Comparison of ENCODE assay signal across 19 cellular contexts in genomic region chr17:81884520-81884919, GRCh38. TPM values are rescaled to one million over a fixed set of nuclear protein-coding genes. Genes with fewer than 3 reads are reported as not detected.
DNase-seq lines count a peak whose midpoint lies in the region; ATAC-seq and TF ChIP-seq lines count a peak whose summit lies in the region.
"Had no signal": no experiment of that assay in that cellular context is flagged by ENCODE, and none has a peak within 500 bp of the region (broad histone marks: within the 10 kb centered on the region; RNA-seq: fewer than 3 reads in every experiment).

No MANE protein-coding gene starts in this region.

- H3K4me3 ChIP-seq in heart right ventricle (no peak overlapping the region), ascending aorta (no peak overlapping the region), mucosa of descending colon (no peak overlapping the region)
- H3K4me3 ChIP-seq: lower lobe of right lung had no signal

- H3K36me3 ChIP-seq in heart right ventricle = peaks cover 0 to 100% (median 23%) of the 10 kb centered on the region in 9 donors
- H3K36me3 ChIP-seq in ascending aorta = peaks cover 46 to 53% of the 10 kb centered on the region in 2 donors
- H3K36me3 ChIP-seq in mucosa of descending colon (ENCODE audit: low read depth) = peaks cover 13% of the 10 kb centered on the region

- H3K27me3 ChIP-seq in heart right ventricle = no peaks in the 10 kb centered on the region
- H3K27me3 ChIP-seq in ascending aorta = no peaks in the 10 kb centered on the region
- H3K27me3 ChIP-seq: neutrophil had no signal

- H3K4me1 ChIP-seq in heart right ventricle (peaks cover 0 to 27% (median 2%) of the 10 kb centered on the region in 9 donors), ascending aorta (peaks cover 0 to 5% of the 10 kb centered on the region in 2 donors), mucosa of descending colon (ENCODE audit: low read depth) (peaks cover 2% of the 10 kb centered on the region)

- DNase-seq in heart right ventricle (peak in 1 of 2 donors; percentile 5), Right ventricle myocardium inferior (ENCODE audit: missing footprints) (no peak), ascending aorta (ENCODE audit: low spot score in 2 of 2) (no peak), mucosa of descending colon (no peak), G401 (ENCODE audit: low spot score) (no peak), GM19238 (ENCODE audit: insufficient read length, low spot score) (no peak)
- no peak for DNase-seq in activated naive CD4-positive, alpha-beta T cell (lab: John Stamatoyannopoulos, UW)
- DNase-seq: activated CD8-positive, alpha-beta memory T cell treated with anti-CD3 and anti-CD28 coated beads, Interleukin-2, amount 50 U/mL, for 48 hours; amniotic stem cell; DMS53; HCEC 1CT; KBM-7; lower lobe of right lung; NCI-H1417; OCI-M1; stimulated activated naive CD4-positive, alpha-beta T cell; WERI-Rb-1 had no signal

- intact Hi-C loops in heart right ventricle (cut with DNase I) = no loop called here
- intact Hi-C loops in Right ventricle myocardium inferior (cut with DNase I) = no loop called here
- intact Hi-C loops in ascending aorta (cut with DNase I) = no loop called here
- intact Hi-C loops in mucosa of descending colon (cut with DNase I, micrococcal nuclease) = no loop called here

- H3K9me3 ChIP-seq in heart right ventricle (no peaks in the 10 kb centered on the region), ascending aorta (no peaks in the 10 kb centered on the region), mucosa of descending colon (no peaks in the 10 kb centered on the region)
- H3K9me3 ChIP-seq: lower lobe of right lung, neutrophil had no signal

- TF ChIP-seq CTCF in heart right ventricle (IDR thresholded peaks at IDR 0.05) (no peak), ascending aorta (IDR thresholded peaks at IDR 0.05) (no peak), mucosa of descending colon (IDR thresholded peaks at IDR 0.05) (no peak)

- WGBS in heart right ventricle, 2 donors = 31 to 42% methylated on average over 10 to 11 of the region's 11 CpGs

- in situ Hi-C loops in G401 (cut with HindIII; ENCODE audit: low sequenced_read_pairs) = no loop called here

- ATAC-seq in heart right ventricle (peak in 6 of 8 donors; percentile 21 to 50 (median 40)), Right ventricle myocardium inferior (no peak), mucosa of descending colon (peak; percentile 17), GM18502 (IDR thresholded peaks at IDR 0.05; ENCODE audit: poor library complexity, unreplicated experiment) (no peak)

- H3K27ac ChIP-seq in heart right ventricle (no peak overlapping the region), ascending aorta (peak overlapping the region; percentile 27 to 48)
- H3K27ac ChIP-seq: lower lobe of right lung, neutrophil, WERI-Rb-1 had no signal

RNA-seq across cellular contexts. Expression of gene ALYREF, which starts 6.9 kb away (rescaled TPM):
- total RNA-seq in heart right ventricle = 10 to 100 TPM; 28.1 to 47.2 (median 32.2) TPM
- polyA plus RNA-seq in heart right ventricle = 10 to 100 TPM in 1 of 2 donors, 1 to 10 TPM in 1; 3.6 to 45.4 TPM
- total RNA-seq in Right ventricle myocardium inferior = 35.5 TPM
- 31.8 TPM for total RNA-seq in ascending aorta
- 10 to 100 TPM; 38.1 to 88.7 (median 43.3) TPM for total RNA-seq in mucosa of descending colon
- total RNA-seq in G401 (2014; rRNA removed; shearing (Covaris generic)) = 379 and 407 TPM in 2 replicates

RNA-seq across cellular contexts. Expression of gene ANAPC11, which starts 7.0 kb away (rescaled TPM):
- 100 to 1,000 TPM; 124 to 189 (median 142) TPM for total RNA-seq in heart right ventricle
- polyA plus RNA-seq in heart right ventricle = 100 to 1,000 TPM; 205 to 405 TPM
- 179 TPM for total RNA-seq in Right ventricle myocardium inferior
- total RNA-seq in ascending aorta = 108 TPM
- 10 to 100 TPM; 78.2 to 97.1 (median 81.3) TPM for total RNA-seq in mucosa of descending colon
- 194 and 216 TPM in 2 replicates for total RNA-seq in G401 (2014; rRNA removed; shearing (Covaris generic))

RNA-seq across cellular contexts. Expression of gene ARHGDIA, which starts 13.4 kb away (rescaled TPM):
- 100 to 1,000 TPM in 7 of 10 donors, 10 to 100 TPM in 3; 89.9 to 263 (median 110) TPM for total RNA-seq in heart right ventricle
- 100 to 1,000 TPM in 1 of 2 donors, 10 to 100 TPM in 1; 97.2 to 251 TPM for polyA plus RNA-seq in heart right ventricle
- total RNA-seq in Right ventricle myocardium inferior = 126 TPM
- total RNA-seq in ascending aorta = 314 TPM
- 100 to 1,000 TPM; 326 to 473 (median 442) TPM for total RNA-seq in mucosa of descending colon
- 183 and 209 TPM in 2 replicates for total RNA-seq in G401 (2014; rRNA removed; shearing (Covaris generic))

RNA-seq across cellular contexts. Expression of gene NPB, which starts 17.5 kb away (rescaled TPM):
- total RNA-seq in heart right ventricle (under 1 TPM; 0.13 to 0.83 (median 0.32) TPM), Right ventricle myocardium inferior (0.38 TPM), ascending aorta (1.5 TPM), mucosa of descending colon (under 1 TPM; 0.12 to 0.51 (median 0.26) TPM)
- polyA plus RNA-seq in heart right ventricle = under 1 TPM; 0.49 to 0.73 TPM
- 0.41 and 0.74 TPM in 2 replicates for total RNA-seq in G401 (2014; rRNA removed; shearing (Covaris generic))

RNA-seq across cellular contexts. Expression of gene P4HB, which starts 24.2 kb away (rescaled TPM):
- 100 to 1,000 TPM; 244 to 801 (median 332) TPM for total RNA-seq in heart right ventricle
- polyA plus RNA-seq in heart right ventricle = 100 to 1,000 TPM; 284 to 536 TPM
- 355 TPM for total RNA-seq in Right ventricle myocardium inferior
- total RNA-seq in ascending aorta = 670 TPM
- 100 to 1,000 TPM; 354 to 727 (median 491) TPM for total RNA-seq in mucosa of descending colon
- total RNA-seq in G401 (2014; rRNA removed; shearing (Covaris generic)) = 310 and 320 TPM in 2 replicates

Comparison
In these comparisons a context has a peak if more than half of its experiments do, and no peak if none do; other contexts are left out.
1. ATAC-seq: peak in heart right ventricle (6 of 8) and mucosa of descending colon (single experiment); none in Right ventricle myocardium inferior (single experiment) and GM18502 (single experiment).
2. H3K27ac ChIP-seq: peak in ascending aorta (2 of 2); none in heart right ventricle (0 of 10).